Comparison of ENCODE assay signal across 22 cellular contexts in the genomic region with DNA sequence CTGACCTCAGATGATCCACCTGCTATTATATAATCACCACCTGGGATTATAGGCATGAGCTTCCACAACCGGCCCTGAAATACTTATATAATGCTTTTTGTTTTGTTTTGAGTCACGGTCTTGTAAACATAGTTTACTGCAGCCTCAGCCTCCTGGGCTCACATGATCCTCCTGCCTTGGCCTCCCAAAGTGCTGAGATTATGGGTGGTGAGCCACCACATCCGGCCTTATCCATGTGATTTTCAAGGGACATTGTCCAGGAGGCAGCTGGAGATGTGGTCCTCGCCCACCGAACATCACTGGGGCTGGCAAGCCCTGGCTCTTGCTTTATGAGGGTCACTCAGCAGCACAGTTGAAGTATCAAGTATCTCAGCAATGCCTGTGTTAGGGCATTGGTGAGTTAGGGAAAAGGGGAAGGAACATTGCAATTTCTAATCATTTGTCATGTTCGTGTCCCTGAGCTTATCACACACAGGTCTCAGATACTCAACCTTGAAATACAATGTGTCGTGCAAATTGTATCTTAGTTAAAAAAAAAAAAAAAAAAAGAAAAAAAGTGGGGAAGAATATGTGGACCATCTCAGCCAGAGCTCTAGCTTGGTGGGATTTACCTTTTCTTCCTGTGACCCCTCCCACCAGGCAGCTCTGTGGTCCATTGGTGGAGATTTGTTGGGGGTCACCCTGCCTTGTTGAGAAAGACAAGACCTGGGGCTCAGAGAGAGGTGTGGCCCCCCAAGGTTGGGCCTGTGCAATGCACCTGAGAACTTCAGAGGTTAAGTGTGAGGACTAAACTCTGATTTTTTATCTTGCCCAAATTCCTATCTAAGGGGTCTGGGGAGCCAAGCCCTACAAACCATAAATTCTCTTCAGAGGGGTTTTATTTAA.
"Had no signal": no experiment of that assay in that cellular context is flagged by ENCODE, and none has a peak within 500 bp of the region (broad histone marks: within the 10 kb centered on the region; RNA-seq: fewer than 3 reads in every experiment).

No MANE protein-coding gene starts in this region.

- DNase-seq: naive thymus-derived CD8-positive, alpha-beta T cell; nephron progenitor cell; nucleus accumbens; pancreas; right cardiac atrium; sigmoid colon; small intestine; stimulated activated CD4-positive, alpha-beta T cell treated with anti-CD3 and anti-CD28 coated beads, Interleukin-15, amount 100 ng/mL, for 24 hours; stimulated activated CD4-positive, alpha-beta T cell treated with anti-CD3 and anti-CD28 coated beads, Interleukin-2, amount 100 ng/mL, for 24 hours; stimulated activated CD4-positive, alpha-beta T cell treated with anti-CD3 and anti-CD28 coated beads, Interleukin-2, amount 100 ng/mL, for 48 hours; stimulated activated CD4-positive, alpha-beta T cell treated with anti-CD3 and anti-CD28 coated beads, Interleukin-4, amount 100 ng/mL, for 24 hours; stimulated activated naive B cell treated with anti-CD40 and anti-IgM and Interleukin-4, amounts not matched to agents 10 μg/mL and 1 μg/mL and 100 μg/mL, for 72 hours; stimulated activated naive CD4-positive, alpha-beta T cell treated with Interleukin-2 at 50 U/mL for 16 hours; stomach; thyroid gland; trophoblast cell; upper lobe of left lung; uterus had no signal

- ATAC-seq: naive thymus-derived CD8-positive, alpha-beta T cell; natural killer cell treated with Interleukin-12 subunit alpha and Interleukin-12 subunit beta and Interleukin-15 and Interleukin-18, amount 100 ng/mL, for 72 hours; pancreas; psoas muscle; right cardiac atrium; right lobe of liver; stimulated activated effector memory CD8-positive, alpha-beta T cell treated with anti-CD3 and anti-CD28 coated beads, Interleukin-12 subunit alpha, Interleukin-12 subunit beta, amount 100 ng/mL, for 72 hours; stimulated activated naive B cell treated with anti-CD40 and anti-IgM and Interleukin-4, amounts not matched to agents 10 μg/mL and 1 μg/mL and 100 μg/mL, for 72 hours had no signal

- FAIRE-seq: pancreas, small intestine had no signal
